ENCODE assay signal across 1 cellular context in the genomic region with DNA sequence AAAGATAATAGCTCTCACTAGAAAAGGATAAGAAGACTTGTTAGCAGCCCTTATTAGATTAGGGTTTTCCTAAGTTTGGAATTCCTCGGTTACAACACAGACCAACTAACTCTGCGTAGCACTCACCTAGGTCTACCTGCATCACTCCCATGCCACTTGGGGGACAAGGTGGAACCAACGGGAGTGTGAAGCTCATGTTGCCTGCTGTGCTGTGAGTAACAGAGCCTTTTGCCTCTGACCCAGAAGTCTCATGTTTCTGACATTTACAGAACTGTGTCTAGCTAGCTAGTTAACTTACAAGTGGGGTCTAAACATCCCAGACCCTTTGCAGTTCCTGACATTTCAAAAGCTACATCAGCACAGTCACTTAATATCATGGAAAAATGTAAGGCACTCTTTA.
TF ChIP-seq lines count a peak whose summit lies in the region.

No MANE protein-coding gene starts in this region.

TF ChIP-seq in GM23338, 12 proteins besides CTCF, POLR2A, EP300 and RAD21 (continued from another document):
- TF ChIP-seq, protein P1, sequence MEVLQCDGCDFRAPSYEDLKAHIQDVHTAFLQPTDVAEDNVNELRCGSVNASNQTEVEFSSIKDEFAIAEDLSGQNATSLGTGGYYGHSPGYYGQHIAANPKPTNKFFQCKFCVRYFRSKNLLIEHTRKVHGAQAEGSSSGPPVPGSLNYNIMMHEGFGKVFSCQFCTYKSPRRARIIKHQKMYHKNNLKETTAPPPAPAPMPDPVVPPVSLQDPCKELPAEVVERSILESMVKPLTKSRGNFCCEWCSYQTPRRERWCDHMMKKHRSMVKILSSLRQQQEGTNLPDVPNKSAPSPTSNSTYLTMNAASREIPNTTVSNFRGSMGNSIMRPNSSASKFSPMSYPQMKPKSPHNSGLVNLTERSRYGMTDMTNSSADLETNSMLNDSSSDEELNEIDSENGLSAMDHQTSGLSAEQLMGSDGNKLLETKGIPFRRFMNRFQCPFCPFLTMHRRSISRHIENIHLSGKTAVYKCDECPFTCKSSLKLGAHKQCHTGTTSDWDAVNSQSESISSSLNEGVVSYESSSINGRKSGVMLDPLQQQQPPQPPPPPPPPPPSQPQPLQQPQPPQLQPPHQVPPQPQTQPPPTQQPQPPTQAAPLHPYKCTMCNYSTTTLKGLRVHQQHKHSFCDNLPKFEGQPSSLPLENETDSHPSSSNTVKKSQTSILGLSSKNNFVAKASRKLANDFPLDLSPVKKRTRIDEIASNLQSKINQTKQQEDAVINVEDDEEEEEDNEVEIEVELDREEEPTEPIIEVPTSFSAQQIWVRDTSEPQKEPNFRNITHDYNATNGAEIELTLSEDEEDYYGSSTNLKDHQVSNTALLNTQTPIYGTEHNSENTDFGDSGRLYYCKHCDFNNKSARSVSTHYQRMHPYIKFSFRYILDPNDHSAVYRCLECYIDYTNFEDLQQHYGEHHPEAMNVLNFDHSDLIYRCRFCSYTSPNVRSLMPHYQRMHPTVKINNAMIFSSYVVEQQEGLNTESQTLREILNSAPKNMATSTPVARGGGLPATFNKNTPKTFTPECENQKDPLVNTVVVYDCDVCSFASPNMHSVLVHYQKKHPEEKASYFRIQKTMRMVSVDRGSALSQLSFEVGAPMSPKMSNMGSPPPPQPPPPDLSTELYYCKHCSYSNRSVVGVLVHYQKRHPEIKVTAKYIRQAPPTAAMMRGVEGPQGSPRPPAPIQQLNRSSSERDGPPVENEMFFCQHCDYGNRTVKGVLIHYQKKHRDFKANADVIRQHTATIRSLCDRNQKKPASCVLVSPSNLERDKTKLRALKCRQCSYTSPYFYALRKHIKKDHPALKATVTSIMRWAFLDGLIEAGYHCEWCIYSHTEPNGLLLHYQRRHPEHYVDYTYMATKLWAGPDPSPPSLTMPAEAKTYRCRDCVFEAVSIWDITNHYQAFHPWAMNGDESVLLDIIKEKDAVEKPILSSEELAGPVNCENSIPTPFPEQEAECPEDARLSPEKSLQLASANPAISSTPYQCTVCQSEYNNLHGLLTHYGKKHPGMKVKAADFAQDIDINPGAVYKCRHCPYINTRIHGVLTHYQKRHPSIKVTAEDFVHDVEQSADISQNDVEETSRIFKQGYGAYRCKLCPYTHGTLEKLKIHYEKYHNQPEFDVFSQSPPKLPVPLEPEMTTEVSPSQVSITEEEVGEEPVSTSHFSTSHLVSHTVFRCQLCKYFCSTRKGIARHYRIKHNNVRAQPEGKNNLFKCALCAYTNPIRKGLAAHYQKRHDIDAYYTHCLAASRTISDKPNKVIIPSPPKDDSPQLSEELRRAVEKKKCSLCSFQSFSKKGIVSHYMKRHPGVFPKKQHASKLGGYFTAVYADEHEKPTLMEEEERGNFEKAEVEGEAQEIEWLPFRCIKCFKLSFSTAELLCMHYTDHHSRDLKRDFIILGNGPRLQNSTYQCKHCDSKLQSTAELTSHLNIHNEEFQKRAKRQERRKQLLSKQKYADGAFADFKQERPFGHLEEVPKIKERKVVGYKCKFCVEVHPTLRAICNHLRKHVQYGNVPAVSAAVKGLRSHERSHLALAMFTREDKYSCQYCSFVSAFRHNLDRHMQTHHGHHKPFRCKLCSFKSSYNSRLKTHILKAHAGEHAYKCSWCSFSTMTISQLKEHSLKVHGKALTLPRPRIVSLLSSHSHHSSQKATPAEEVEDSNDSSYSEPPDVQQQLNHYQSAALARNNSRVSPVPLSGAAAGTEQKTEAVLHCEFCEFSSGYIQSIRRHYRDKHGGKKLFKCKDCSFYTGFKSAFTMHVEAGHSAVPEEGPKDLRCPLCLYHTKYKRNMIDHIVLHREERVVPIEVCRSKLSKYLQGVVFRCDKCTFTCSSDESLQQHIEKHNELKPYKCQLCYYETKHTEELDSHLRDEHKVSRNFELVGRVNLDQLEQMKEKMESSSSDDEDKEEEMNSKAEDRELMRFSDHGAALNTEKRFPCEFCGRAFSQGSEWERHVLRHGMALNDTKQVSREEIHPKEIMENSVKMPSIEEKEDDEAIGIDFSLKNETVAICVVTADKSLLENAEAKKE (CRISPR knock-in tag; IDR thresholded peaks at IDR 0.05): no peak
- TF ChIP-seq POLR2AphosphoS5 (IDR thresholded peaks at IDR 0.05; ENCODE audit: low read depth): no peak
